Comparison of ENCODE assay signal across 25 cellular contexts in genomic region chr2:38671303-38671702, GRCh38. TPM values are rescaled to one million over a fixed set of nuclear protein-coding genes. Genes with fewer than 3 reads are reported as not detected.
DNase-seq lines count a peak whose midpoint lies in the region; ATAC-seq, FAIRE-seq and TF ChIP-seq lines count a peak whose summit lies in the region.
"Had no signal": no experiment of that assay in that cellular context is flagged by ENCODE, and none has a peak within 500 bp of the region (broad histone marks: within the 10 kb centered on the region; RNA-seq: fewer than 3 reads in every experiment).

No MANE protein-coding gene starts in this region.

- H3K4ac ChIP-seq in H9 (ENCODE audit: low read depth, low read length): no peak overlapping the region

- peak overlapping the region; percentile 31 for H3K27ac Mint-ChIP-seq in activated T-cell treated with anti-CD3 and anti-CD28 coated beads, Interleukin-2, amount 50 U/mL, for 72 hours
- H3K27ac Mint-ChIP-seq in H9 (peak overlapping the region; percentile 7 to 81 (median 80); a peak in 6 of 7 replicates), astrocyte (ENCODE audit: unreplicated experiment) (no peak overlapping the region)

- ATAC-seq in activated T-cell treated with anti-CD3 and anti-CD28 coated beads, Interleukin-2, amount 50 U/mL, for 72 hours (replicated peaks in 1 of 2): no peak
- no peak for ATAC-seq in left lobe of liver
- ATAC-seq: foreskin keratinocyte, lower lobe of right lung, right cardiac atrium, SK-N-SH treated with all-trans-retinoic acid at 6 μM for 48 hours had no signal

- no peak overlapping the region for H3K4me3 ChIP-seq in astrocyte (ENCODE audit: insufficient read depth, low read depth, low read length)
- H3K4me3 ChIP-seq in osteoblast (ENCODE audit: insufficient read depth, low read length): no peak overlapping the region
- no peak overlapping the region for H3K4me3 ChIP-seq in HAP-1
- H3K4me3 ChIP-seq: lower lobe of right lung had no signal

- no peak overlapping the region for H2AFZ ChIP-seq in H9 (ENCODE audit: low read length)
- H2AFZ ChIP-seq in astrocyte (ENCODE audit: low read depth, low read length): no peak overlapping the region
- no peak overlapping the region for H2AFZ ChIP-seq in osteoblast (ENCODE audit: low read length)

- peaks cover 85% of the 10 kb centered on the region for H3K4me1 Mint-ChIP-seq in activated T-cell treated with anti-CD3 and anti-CD28 coated beads, Interleukin-2, amount 50 U/mL, for 72 hours (ENCODE audit: low read depth)
- H3K4me1 Mint-ChIP-seq in H9 (peaks cover 22% of the 10 kb centered on the region in 2 experiments), astrocyte (ENCODE audit: low read depth, unreplicated experiment) (peaks cover 6% of the 10 kb centered on the region)

- H2BK120ac ChIP-seq in H9 (ENCODE audit: low read depth, low read length, poor library complexity, severe bottlenecking): no peak overlapping the region

- DNase-seq in activated T-cell treated with anti-CD3 and anti-CD28 coated beads, Interleukin-2, amount 50 U/mL, for 72 hours: no peak
- DNase-seq in activated T-cell treated with anti-CD3 and anti-CD28 coated beads, Interleukin-2, amount 50 U/mL, for 1 hour: no peak
- peak; percentile 33 for DNase-seq in H9
- no peak for DNase-seq in astrocyte (ENCODE audit: low read depth)
- DNase-seq in osteoblast (ENCODE audit: insufficient read length, low spot score, missing footprints): peak; percentile 9
- DNase-seq in HAP-1 (ENCODE audit: low spot score in 2 of 2): no peak
- no peak for DNase-seq in left lobe of liver (ENCODE audit: low spot score)
- DNase-seq: activated CD4-positive, alpha-beta T cell treated with anti-CD3 and anti-CD28 coated beads for 48 hours; anterior cingulate cortex; caudate nucleus; erythroblast; foreskin keratinocyte; GDM1; hypothalamus; islet precursor cell; lower lobe of right lung; NCI-H1436; NCI-H2171; NCI-H526; right cardiac atrium had no signal

- H3K18ac ChIP-seq in H9 (ENCODE audit: insufficient read length, low read depth, low read length): no peak overlapping the region

- no peak overlapping the region for H3K14ac ChIP-seq in H9 (ENCODE audit: insufficient read depth, low read length)

- H3K9me3 ChIP-seq in H9 (ENCODE audit: control insufficient read depth, low read depth, low read length): no peaks in the 10 kb centered on the region
- no peaks in the 10 kb centered on the region for H3K9me3 ChIP-seq in astrocyte (ENCODE audit: insufficient read depth, low read depth, low read length)
- no peaks in the 10 kb centered on the region for H3K9me3 ChIP-seq in osteoblast (ENCODE audit: low read depth, low read length)
- no peaks in the 10 kb centered on the region for H3K9me3 ChIP-seq in HAP-1
- H3K9me3 ChIP-seq: lower lobe of right lung had no signal

- H3K36me3 ChIP-seq in astrocyte (ENCODE audit: insufficient read depth, low read length) (no peaks in the 10 kb centered on the region), osteoblast (ENCODE audit: insufficient read depth, low read length) (peaks cover 4% of the 10 kb centered on the region), HAP-1 (replicated peaks) (no peaks in the 10 kb centered on the region)

- no peak overlapping the region for H3K56ac ChIP-seq in H9 (ENCODE audit: insufficient read length, low read depth, low read length)

- H2BK15ac ChIP-seq in H9 (ENCODE audit: low read depth, low read length): no peak overlapping the region

- H4K20me1 ChIP-seq in H9 (ENCODE audit: control insufficient read depth, insufficient read depth, insufficient read length): no peaks in the 10 kb centered on the region
- no peaks in the 10 kb centered on the region for H4K20me1 ChIP-seq in astrocyte (ENCODE audit: insufficient read depth, low read length)
- no peaks in the 10 kb centered on the region for H4K20me1 ChIP-seq in osteoblast (ENCODE audit: insufficient read depth, low read length)

- H3K27ac ChIP-seq in H9 (ENCODE audit: insufficient read length, low read depth, low read length) (no peak overlapping the region), astrocyte (ENCODE audit: low read depth, low read length) (no peak overlapping the region), osteoblast (ENCODE audit: low read depth, low read length) (no peak overlapping the region)
- H3K27ac ChIP-seq: foreskin keratinocyte, lower lobe of right lung had no signal

- H2BK12ac ChIP-seq in H9 (ENCODE audit: insufficient read length, low read depth, low read length): no peak overlapping the region

- peaks cover 26 to 43% of the 10 kb centered on the region in 2 donors for H3K36me3 Mint-ChIP-seq in activated T-cell treated with anti-CD3 and anti-CD28 coated beads, Interleukin-2, amount 50 U/mL, for 72 hours (ENCODE audit: insufficient read depth in 2 of 2)
- peaks cover 5 to 7% (median 6%) of the 10 kb centered on the region in 3 experiments; a peak in 5 of 7 replicates for H3K36me3 Mint-ChIP-seq in H9 (ENCODE audit: insufficient read depth in 1 of 3, low read depth in 3 of 3)
- peaks cover 6% of the 10 kb centered on the region for H3K36me3 Mint-ChIP-seq in astrocyte (ENCODE audit: low read depth, unreplicated experiment)

- no peaks in the 10 kb centered on the region for H3K79me1 ChIP-seq in H9 (ENCODE audit: insufficient read depth, low read depth, low read length, poor library complexity, severe bottlenecking)

- no peaks in the 10 kb centered on the region for H3K27me3 Mint-ChIP-seq in activated T-cell treated with anti-CD3 and anti-CD28 coated beads, Interleukin-2, amount 50 U/mL, for 72 hours (ENCODE audit: low read depth)
- H3K27me3 Mint-ChIP-seq in H9 (ENCODE audit: low read depth) (no peaks in the 10 kb centered on the region), astrocyte (ENCODE audit: low read depth, unreplicated experiment) (no peaks in the 10 kb centered on the region)

- no peaks in the 10 kb centered on the region for H3K9me3 Mint-ChIP-seq in activated T-cell treated with anti-CD3 and anti-CD28 coated beads, Interleukin-2, amount 50 U/mL, for 72 hours
- H3K9me3 Mint-ChIP-seq in H9: no peaks in the 10 kb centered on the region
- no peaks in the 10 kb centered on the region for H3K9me3 Mint-ChIP-seq in astrocyte (ENCODE audit: unreplicated experiment)
- H3K9me3 Mint-ChIP-seq: CD14-positive monocyte, IgD-negative memory B cell had no signal

- H3K23ac ChIP-seq in H9 (ENCODE audit: insufficient read length, low read depth, low read length): no peak overlapping the region

- in situ Hi-C loops in HAP-1 (cut with MboI; ENCODE audit: low sequenced_read_pairs): no loop called here

- H3K79me2 ChIP-seq in H9 (ENCODE audit: insufficient read depth, low read length) (no peaks in the 10 kb centered on the region), astrocyte (ENCODE audit: insufficient read depth, low read length) (no peaks in the 10 kb centered on the region), osteoblast (ENCODE audit: insufficient read depth, low read length) (peaks cover 6% of the 10 kb centered on the region)

- no peak overlapping the region for H4K91ac ChIP-seq in H9 (ENCODE audit: insufficient read length, low read depth, low read length)

- H3K4me3 Mint-ChIP-seq in activated T-cell treated with anti-CD3 and anti-CD28 coated beads, Interleukin-2, amount 50 U/mL, for 72 hours: peak overlapping the region; percentile 54 to 87
- H3K4me3 Mint-ChIP-seq in H9 (no peak overlapping the region), astrocyte (ENCODE audit: unreplicated experiment) (peak overlapping the region; percentile 30)
- H3K4me3 Mint-ChIP-seq: CD14-positive monocyte, IgD-negative memory B cell had no signal

- no peak overlapping the region for H2BK20ac ChIP-seq in H9 (ENCODE audit: low read depth, low read length, poor library complexity, severe bottlenecking)

- H4K5ac ChIP-seq in H9 (ENCODE audit: insufficient read length, low read depth, low read length): no peak overlapping the region

- H3K9ac ChIP-seq in H9 (ENCODE audit: extremely low read depth, insufficient read length, low read length) (no peak overlapping the region), astrocyte (ENCODE audit: low read length) (no peak overlapping the region)

- no peak overlapping the region for H4K8ac ChIP-seq in H9 (replicated peaks; ENCODE audit: insufficient read length, low read depth, low read length)

- H3K4me2 ChIP-seq in H9 (ENCODE audit: insufficient read depth, insufficient read length, low read length): no peak overlapping the region
- no peak overlapping the region for H3K4me2 ChIP-seq in astrocyte (ENCODE audit: low read length)
- no peak overlapping the region for H3K4me2 ChIP-seq in osteoblast (ENCODE audit: insufficient read depth, low read length)

- H3K4me1 ChIP-seq in H9 (ENCODE audit: insufficient read depth, low read length) (no peaks in the 10 kb centered on the region; the same call in 1 of the 2 replicates), astrocyte (ENCODE audit: insufficient read depth, low read length) (peaks cover 3% of the 10 kb centered on the region), osteoblast (ENCODE audit: insufficient read depth, low read length) (peaks cover 15% of the 10 kb centered on the region), HAP-1 (peaks cover 9% of the 10 kb centered on the region)
- H3K4me1 ChIP-seq: foreskin keratinocyte had no signal

- H3K27me3 ChIP-seq in H9 (ENCODE audit: insufficient read depth, low read length) (no peaks in the 10 kb centered on the region), astrocyte (ENCODE audit: insufficient read depth, low read length) (no peaks in the 10 kb centered on the region), osteoblast (ENCODE audit: insufficient read depth, low read length) (no peaks in the 10 kb centered on the region), HAP-1 (ENCODE audit: low read depth) (no peaks in the 10 kb centered on the region)
- H3K27me3 ChIP-seq: foreskin keratinocyte had no signal

- no peak overlapping the region for H2BK5ac ChIP-seq in H9 (ENCODE audit: insufficient read length, low read length)

- H3T11ph ChIP-seq in H9 (ENCODE audit: low read length): no peak overlapping the region

- FAIRE-seq in astrocyte (lab: Jason Lieb, UNC): no peak
- FAIRE-seq: TTC549 had no signal

- no peak for TF ChIP-seq CTCF in H9 (conservative IDR thresholded peaks at IDR 0.05)
- no peak for TF ChIP-seq CTCF in astrocyte (IDR thresholded peaks at IDR 0.05; ENCODE audit: insufficient read depth, low read depth, low read length)
- no peak for TF ChIP-seq CTCF in osteoblast (IDR thresholded peaks at IDR 0.05; ENCODE audit: extremely low read depth, low read depth, low read length)

- no CpG with 5 or more reads among the region's 6 CpGs for WGBS in H9 (ENCODE audit: extremely low coverage, insufficient read length, low lambda C conversion rate)

- no peak overlapping the region for H2AK5ac ChIP-seq in H9 (ENCODE audit: insufficient read length, low read length)

- H3K23me2 ChIP-seq in H9 (ENCODE audit: insufficient read length, low read depth, low read length, poor library complexity, severe bottlenecking): peaks cover 4% of the 10 kb centered on the region

RNA-seq across cellular contexts. Expression of gene GALM, which starts 5.4 kb away (rescaled TPM):
- total RNA-seq in activated T-cell treated with anti-CD3 and anti-CD28 coated beads, Interleukin-2, amount 50 U/mL, for 72 hours: 100 to 1,000 TPM in 1 of 2 donors, 10 to 100 TPM in 1; 97.8 to 114 TPM
- total RNA-seq in H9 (2021): 10.0 and 10.4 TPM in 2 replicates
- 9.8 and 10.1 TPM in 2 replicates for total RNA-seq in astrocyte
- total RNA-seq in osteoblast: 50.7 and 54.2 TPM in 2 replicates
- total RNA-seq in left lobe of liver: 28.5 TPM
- total RNA-seq: MCF 10A had no signal

Comparison
In these comparisons a context has a peak if more than half of its experiments do, and no peak if none do; other contexts are left out.
1. DNase-seq: peak in H9 (single experiment) and osteoblast (single experiment); none in activated T-cell treated with anti-CD3 and anti-CD28 coated beads, Interleukin-2, amount 50 U/mL, for 72 hours (0 of 2), activated T-cell treated with anti-CD3 and anti-CD28 coated beads, Interleukin-2, amount 50 U/mL, for 1 hour (single experiment), astrocyte (single experiment), HAP-1 (0 of 2) and left lobe of liver (single experiment).
2. H3K4me3 Mint-ChIP-seq: peak in activated T-cell treated with anti-CD3 and anti-CD28 coated beads, Interleukin-2, amount 50 U/mL, for 72 hours (2 of 2) and astrocyte (single experiment); none in H9 (0 of 2).